17 cellular contexts compared by ENCODE assay signal in genomic region chr17:33888455-33888854, GRCh38.
DNase-seq lines count a peak whose midpoint lies in the region; ATAC-seq and TF ChIP-seq lines count a peak whose summit lies in the region.
"Had no signal": no experiment of that assay in that cellular context is flagged by ENCODE, and none has a peak within 500 bp of the region (broad histone marks: within the 10 kb centered on the region; RNA-seq: fewer than 3 reads in every experiment).

No MANE protein-coding gene starts in this region.

- no peak overlapping the region for H2AFZ ChIP-seq in GM23248

- ATAC-seq in HG02973 (IDR thresholded peaks at IDR 0.05; ENCODE audit: unreplicated experiment) = no peak

- H3K9me2 ChIP-seq in GM23248 (ENCODE audit: insufficient read depth) = no peaks in the 10 kb centered on the region

- no peaks in the 10 kb centered on the region for H3K79me2 ChIP-seq in GM23248 (ENCODE audit: insufficient read depth)

- no peak for TF ChIP-seq CTCF in retinal pigment epithelial cell (conservative IDR thresholded peaks at IDR 0.05; ENCODE audit: low read depth, low read length)

- no peak overlapping the region for H3K9ac ChIP-seq in GM23248

- peaks cover 5% of the 10 kb centered on the region; the same call in 1 of the 2 replicates for H3K4me1 ChIP-seq in GM23248 (ENCODE audit: insufficient read depth)
- H3K4me1 ChIP-seq: Peyer's patch had no signal

- DNase-seq in GM23248 (peak; percentile 53), NCI-H69 (lab: John Stamatoyannopoulos, UW) (peak; percentile 73), astrocyte of the hippocampus (ENCODE audit: low read depth, low spot score) (peak; percentile 59), retinal pigment epithelial cell (ENCODE audit: low read depth) (peak; percentile 7), hippocampal formation (lab: John Stamatoyannopoulos, UW) (no peak), NCI-H524 treated with DMSO at 0.1 percent for 48 hours (lab: John Stamatoyannopoulos, UW) (no peak)
- DNase-seq: ACHN; CD4-positive, alpha-beta memory T cell; H9; KG1; MM.1S; NCI-H1105 treated with DMSO at 0.1 percent for 48 hours; NCI-H187 treated with DMSO at 0.1 percent for 48 hours; NCI-H446; NCI-H774; Peyer's patch had no signal

- no peaks in the 10 kb centered on the region for H3K27me3 ChIP-seq in GM23248 (replicated peaks; ENCODE audit: insufficient read depth)
- H3K27me3 ChIP-seq: Peyer's patch had no signal

- H3K36me3 ChIP-seq in GM23248 (ENCODE audit: low read depth) = no peaks in the 10 kb centered on the region
- H3K36me3 ChIP-seq: Peyer's patch had no signal

- no peak overlapping the region for H3K4me3 ChIP-seq in GM23248
- no peak overlapping the region for H3K4me3 ChIP-seq in retinal pigment epithelial cell (ENCODE audit: low read length)
- H3K4me3 ChIP-seq: Peyer's patch had no signal

- no peaks in the 10 kb centered on the region for H3K9me3 ChIP-seq in GM23248 (ENCODE audit: low read depth)
- H3K9me3 ChIP-seq: Peyer's patch had no signal

- H4K20me1 ChIP-seq in GM23248 (ENCODE audit: insufficient read depth) = no peaks in the 10 kb centered on the region

- no peaks in the 10 kb centered on the region for H3F3A ChIP-seq in GM23248 (ENCODE audit: insufficient read depth)

- in situ Hi-C loops in GM23248 (cut with MboI) = no loop called here

- WGBS in GM23248 (ENCODE audit: low coverage in 1 of 2, low lambda C conversion rate in 2 of 2, missing lambda C conversion rate in 2 of 2), 2 experiments = 26 to 29% methylated on average over 3 of the region's 3 CpGs

- H3K4me2 ChIP-seq in GM23248 (ENCODE audit: unreplicated experiment) = no peak overlapping the region

- H3K27ac ChIP-seq in GM23248 = no peak overlapping the region
- H3K27ac ChIP-seq: Peyer's patch had no signal

Comparison
In these comparisons a context has a peak if more than half of its experiments do, and no peak if none do; other contexts are left out.
1. DNase-seq: peak in GM23248 (single experiment), NCI-H69 (single experiment), astrocyte of the hippocampus (single experiment) and retinal pigment epithelial cell (single experiment); none in hippocampal formation (0 of 2) and NCI-H524 treated with DMSO at 0.1 percent for 48 hours (single experiment).